In the genomic region with DNA sequence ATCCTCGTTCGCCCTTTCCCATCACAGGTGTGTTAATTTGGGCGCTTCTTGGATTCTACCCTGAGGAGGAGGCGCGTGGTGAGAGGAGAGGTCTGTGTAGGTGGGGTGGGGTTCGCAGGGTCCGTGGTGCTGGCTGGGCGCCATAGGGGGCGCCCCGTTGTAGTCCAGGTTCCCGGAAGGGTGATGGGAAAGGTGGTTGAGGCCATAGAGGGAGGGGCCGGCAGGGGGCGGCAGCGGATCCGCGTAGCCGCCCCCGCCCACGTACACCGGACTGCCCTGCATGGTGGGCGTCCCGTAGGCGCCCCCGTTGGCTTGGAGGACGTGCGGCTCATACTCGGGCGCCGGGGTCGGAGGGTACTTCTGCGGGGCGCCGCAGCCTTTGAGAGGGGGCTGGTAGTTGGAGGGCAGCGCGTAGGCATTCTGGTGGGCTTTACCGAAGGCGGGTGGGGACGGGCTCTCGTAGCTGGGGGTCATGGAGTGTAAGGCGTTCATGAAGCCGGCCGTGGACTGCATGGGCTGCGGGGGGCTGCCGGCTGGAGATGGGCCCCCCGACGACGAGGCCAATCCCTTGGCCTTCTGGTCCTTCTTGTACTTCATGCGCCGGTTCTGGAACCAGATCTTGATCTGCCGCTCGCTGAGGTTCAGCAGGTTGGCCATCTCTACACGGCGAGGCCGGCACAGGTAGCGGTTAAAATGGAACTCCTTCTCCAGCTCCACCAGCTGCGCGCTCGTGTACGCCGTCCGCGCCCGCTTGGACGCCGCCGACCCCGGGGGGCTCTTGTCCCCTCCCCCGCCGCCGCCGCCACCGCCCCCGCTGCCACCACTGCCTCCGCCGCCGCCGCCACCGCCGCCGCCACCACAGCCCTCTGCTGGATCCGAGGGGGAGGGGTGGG, we compare ENCODE assay signal across 12 cellular contexts. TPM values are rescaled to one million over a fixed set of nuclear protein-coding genes. Genes with fewer than 3 reads are reported as not detected.
DNase-seq lines count a peak whose midpoint lies in the region; ATAC-seq lines count a peak whose summit lies in the region.
"Had no signal": no experiment of that assay in that cellular context is flagged by ENCODE, and none has a peak within 500 bp of the region (broad histone marks: within the 10 kb centered on the region; RNA-seq: fewer than 3 reads in every experiment).

No MANE protein-coding gene starts in this region.

- DNase-seq in astrocyte of the hippocampus (ENCODE audit: low read depth, low spot score) = peak; percentile 54
- no peak for DNase-seq in activated naive CD4-positive, alpha-beta T cell treated with anti-CD3 and anti-CD28 coated beads, Interleukin-2, amount 50 U/mL, for 16 hours
- no peak for DNase-seq in COR-L47 (lab: John Stamatoyannopoulos, UW)
- DNase-seq in AG20443 (ENCODE audit: low spot score) = no peak
- DNase-seq: effector memory CD8-positive, alpha-beta T cell; KBM-7; naive thymus-derived CD4-positive, alpha-beta T cell had no signal

- peak overlapping the region; percentile 10 for H3K4me2 ChIP-seq in skeletal muscle satellite cell (ENCODE audit: low read length)

- H3K4me1 ChIP-seq in HUES48 (ENCODE audit: control insufficient read depth, insufficient read depth, low read length) (peaks cover 46% of the 10 kb centered on the region), iPS-15b (ENCODE audit: control insufficient read depth, insufficient read depth, low read length) (peaks cover 34% of the 10 kb centered on the region), skeletal muscle satellite cell (ENCODE audit: control insufficient read depth, insufficient read depth, low read length) (peaks cover 60% of the 10 kb centered on the region)

- H3K4me3 ChIP-seq in HUES48 (ENCODE audit: low read depth, low read length) (0 out of 2 replicates have a peak overlapping the region, but pooled peaks have one; percentile 19), iPS-15b (ENCODE audit: low read depth, low read length) (peak overlapping the region; percentile 30), skeletal muscle satellite cell (ENCODE audit: low read length) (no peak overlapping the region)

- H3K27ac ChIP-seq in HUES48 (ENCODE audit: low read depth, low read length) = no peak overlapping the region

- H3K9ac ChIP-seq in HUES48 (ENCODE audit: low read depth, low read length) (no peak overlapping the region), iPS-15b (ENCODE audit: low read depth, low read length) (no peak overlapping the region), skeletal muscle satellite cell (ENCODE audit: low read depth, low read length) (no peak overlapping the region)

- peaks cover 100% of the 10 kb centered on the region for H3K27me3 ChIP-seq in HUES48 (ENCODE audit: control insufficient read depth, insufficient read depth, low read length)
- peaks cover 96% of the 10 kb centered on the region for H3K27me3 ChIP-seq in iPS-15b (ENCODE audit: control insufficient read depth, insufficient read depth, low read length)
- no peaks in the 10 kb centered on the region for H3K27me3 ChIP-seq in skeletal muscle satellite cell (ENCODE audit: control insufficient read depth, insufficient read depth, low read length)

- no peaks in the 10 kb centered on the region for H3K36me3 ChIP-seq in HUES48 (ENCODE audit: control insufficient read depth, insufficient read depth, low read length)
- H3K36me3 ChIP-seq in iPS-15b (ENCODE audit: control insufficient read depth, insufficient read depth, low read length) = no peaks in the 10 kb centered on the region
- H3K36me3 ChIP-seq in skeletal muscle satellite cell (ENCODE audit: insufficient read depth, low read length) = peaks cover 16% of the 10 kb centered on the region

- no peak for ATAC-seq in GM18870 (IDR thresholded peaks at IDR 0.05; ENCODE audit: unreplicated experiment)
- ATAC-seq: effector memory CD8-positive, alpha-beta T cell; naive thymus-derived CD4-positive, alpha-beta T cell had no signal

- H3K9me3 ChIP-seq in HUES48 (ENCODE audit: control insufficient read depth, insufficient read depth, low read length) (no peaks in the 10 kb centered on the region), iPS-15b (ENCODE audit: control insufficient read depth, insufficient read depth, low read length) (no peaks in the 10 kb centered on the region), skeletal muscle satellite cell (replicated peaks; ENCODE audit: low read length) (no peaks in the 10 kb centered on the region)

RNA-seq across cellular contexts. Expression of gene HOXB2, which starts 5.7 kb away (rescaled TPM):
- total RNA-seq in skeletal muscle satellite cell (2012; rRNA removed) = 4.6 and 5.9 TPM in 2 replicates

RNA-seq across cellular contexts. Expression of gene HOXB1, which starts 19.7 kb away (rescaled TPM):
- total RNA-seq in skeletal muscle satellite cell (2012; rRNA removed) = not detected in 2 replicates
- total RNA-seq: H4; naive thymus-derived CD4-positive, alpha-beta T cell had no signal

RNA-seq across cellular contexts. Expression of gene HOXB4, which starts 27.6 kb away (rescaled TPM):
- 1.3 and 1.7 TPM in 2 replicates for total RNA-seq in skeletal muscle satellite cell (2012; rRNA removed)

RNA-seq across cellular contexts. Expression of gene HOXB3, which starts 39.5 kb away (rescaled TPM):
- 1.1 and 6.3 TPM in 2 replicates for total RNA-seq in skeletal muscle satellite cell (2012; rRNA removed)

RNA-seq across cellular contexts. Expression of gene HOXB5, which starts 43.0 kb away (rescaled TPM):
- total RNA-seq in skeletal muscle satellite cell (2012; rRNA removed) = under 0.01 TPM in 2 replicates
- total RNA-seq: naive thymus-derived CD4-positive, alpha-beta T cell had no signal
